25 cellular contexts compared by ENCODE assay signal in genomic region chr12:98935847-98936246, GRCh38.
"Had no signal": no experiment of that assay in that cellular context is flagged by ENCODE, and none has a peak within 500 bp of the region (broad histone marks: within the 10 kb centered on the region; RNA-seq: fewer than 3 reads in every experiment).

No MANE protein-coding gene starts in this region.

- H3K4me1 ChIP-seq: esophagus muscularis mucosa, gastrocnemius medialis, heart right ventricle, left lung, lower lobe of right lung had no signal

- H3K4me1 Mint-ChIP-seq: mesothelial cell of epicardium; naive B cell; naive thymus-derived CD8-positive, alpha-beta T cell had no signal

- DNase-seq: dermis blood vessel endothelial cell; dorsolateral prefrontal cortex; effector CD4-positive, alpha-beta T cell; effector memory CD4-positive, alpha-beta T cell; foreskin fibroblast; foreskin melanocyte; gastrocnemius medialis; glutamatergic neuron; head of caudate nucleus; heart right ventricle; hippocampal formation; left cardiac atrium; left lung; left ventricle myocardium superior; lower lobe of right lung; mesenchymal stem cell; mucosa of descending colon; naive B cell; naive thymus-derived CD8-positive, alpha-beta T cell had no signal

- H3K4me3 Mint-ChIP-seq: mesothelial cell of epicardium; naive B cell; naive thymus-derived CD8-positive, alpha-beta T cell had no signal

- FAIRE-seq: endothelial cell of umbilical vein, islet of Langerhans, keratinocyte had no signal

- H3K4me3 ChIP-seq: coronary artery, dorsolateral prefrontal cortex, esophagus muscularis mucosa, gastrocnemius medialis, heart right ventricle, left lung, lower lobe of right lung, mucosa of descending colon had no signal

- ATAC-seq: gastrocnemius medialis; heart right ventricle; left cardiac atrium; left lung; left ventricle myocardium superior; lower lobe of right lung; mucosa of descending colon; naive thymus-derived CD8-positive, alpha-beta T cell had no signal

- H3K27ac ChIP-seq: coronary artery, dorsolateral prefrontal cortex, esophagus muscularis mucosa, gastrocnemius medialis, heart right ventricle, left lung, lower lobe of right lung had no signal

- H3K36me3 ChIP-seq: esophagus muscularis mucosa, gastrocnemius medialis, heart right ventricle, left lung, lower lobe of right lung had no signal

- H3K36me3 Mint-ChIP-seq: mesothelial cell of epicardium, naive B cell had no signal

- H3K27ac Mint-ChIP-seq: mesothelial cell of epicardium; naive B cell; naive thymus-derived CD8-positive, alpha-beta T cell had no signal

- H3K27me3 ChIP-seq: dorsolateral prefrontal cortex, esophagus muscularis mucosa, gastrocnemius medialis, left lung had no signal

- H3K9me3 ChIP-seq: esophagus muscularis mucosa, gastrocnemius medialis, left lung, lower lobe of right lung, mucosa of descending colon had no signal
